Comparison of ENCODE assay signal across 1 cellular context in the genomic region with DNA sequence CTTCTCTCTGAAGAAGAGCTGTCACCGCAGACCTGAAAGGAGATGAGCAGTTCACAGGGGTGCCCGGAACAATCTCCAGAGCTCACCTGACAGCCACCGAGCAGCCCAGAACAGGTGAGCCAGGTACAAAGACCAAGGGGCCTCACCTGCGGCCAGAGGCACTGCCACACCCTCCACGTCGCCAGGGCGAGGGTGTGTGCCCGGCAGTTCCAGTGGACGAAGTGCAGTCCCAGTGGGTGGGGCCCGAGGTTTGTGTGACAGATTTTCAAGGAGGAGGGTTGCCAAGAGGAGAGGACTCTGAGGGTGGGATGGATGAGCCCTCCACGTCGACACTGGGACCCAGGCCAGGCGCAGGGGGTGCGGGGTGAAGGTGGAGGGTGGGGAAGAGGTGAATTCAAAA.
TF ChIP-seq lines count a peak whose summit lies in the region.

No MANE protein-coding gene starts in this region.

TF ChIP-seq in GM23338, 12 proteins besides CTCF, POLR2A, EP300 and RAD21 (continued from another document):
- TF ChIP-seq, protein P1, sequence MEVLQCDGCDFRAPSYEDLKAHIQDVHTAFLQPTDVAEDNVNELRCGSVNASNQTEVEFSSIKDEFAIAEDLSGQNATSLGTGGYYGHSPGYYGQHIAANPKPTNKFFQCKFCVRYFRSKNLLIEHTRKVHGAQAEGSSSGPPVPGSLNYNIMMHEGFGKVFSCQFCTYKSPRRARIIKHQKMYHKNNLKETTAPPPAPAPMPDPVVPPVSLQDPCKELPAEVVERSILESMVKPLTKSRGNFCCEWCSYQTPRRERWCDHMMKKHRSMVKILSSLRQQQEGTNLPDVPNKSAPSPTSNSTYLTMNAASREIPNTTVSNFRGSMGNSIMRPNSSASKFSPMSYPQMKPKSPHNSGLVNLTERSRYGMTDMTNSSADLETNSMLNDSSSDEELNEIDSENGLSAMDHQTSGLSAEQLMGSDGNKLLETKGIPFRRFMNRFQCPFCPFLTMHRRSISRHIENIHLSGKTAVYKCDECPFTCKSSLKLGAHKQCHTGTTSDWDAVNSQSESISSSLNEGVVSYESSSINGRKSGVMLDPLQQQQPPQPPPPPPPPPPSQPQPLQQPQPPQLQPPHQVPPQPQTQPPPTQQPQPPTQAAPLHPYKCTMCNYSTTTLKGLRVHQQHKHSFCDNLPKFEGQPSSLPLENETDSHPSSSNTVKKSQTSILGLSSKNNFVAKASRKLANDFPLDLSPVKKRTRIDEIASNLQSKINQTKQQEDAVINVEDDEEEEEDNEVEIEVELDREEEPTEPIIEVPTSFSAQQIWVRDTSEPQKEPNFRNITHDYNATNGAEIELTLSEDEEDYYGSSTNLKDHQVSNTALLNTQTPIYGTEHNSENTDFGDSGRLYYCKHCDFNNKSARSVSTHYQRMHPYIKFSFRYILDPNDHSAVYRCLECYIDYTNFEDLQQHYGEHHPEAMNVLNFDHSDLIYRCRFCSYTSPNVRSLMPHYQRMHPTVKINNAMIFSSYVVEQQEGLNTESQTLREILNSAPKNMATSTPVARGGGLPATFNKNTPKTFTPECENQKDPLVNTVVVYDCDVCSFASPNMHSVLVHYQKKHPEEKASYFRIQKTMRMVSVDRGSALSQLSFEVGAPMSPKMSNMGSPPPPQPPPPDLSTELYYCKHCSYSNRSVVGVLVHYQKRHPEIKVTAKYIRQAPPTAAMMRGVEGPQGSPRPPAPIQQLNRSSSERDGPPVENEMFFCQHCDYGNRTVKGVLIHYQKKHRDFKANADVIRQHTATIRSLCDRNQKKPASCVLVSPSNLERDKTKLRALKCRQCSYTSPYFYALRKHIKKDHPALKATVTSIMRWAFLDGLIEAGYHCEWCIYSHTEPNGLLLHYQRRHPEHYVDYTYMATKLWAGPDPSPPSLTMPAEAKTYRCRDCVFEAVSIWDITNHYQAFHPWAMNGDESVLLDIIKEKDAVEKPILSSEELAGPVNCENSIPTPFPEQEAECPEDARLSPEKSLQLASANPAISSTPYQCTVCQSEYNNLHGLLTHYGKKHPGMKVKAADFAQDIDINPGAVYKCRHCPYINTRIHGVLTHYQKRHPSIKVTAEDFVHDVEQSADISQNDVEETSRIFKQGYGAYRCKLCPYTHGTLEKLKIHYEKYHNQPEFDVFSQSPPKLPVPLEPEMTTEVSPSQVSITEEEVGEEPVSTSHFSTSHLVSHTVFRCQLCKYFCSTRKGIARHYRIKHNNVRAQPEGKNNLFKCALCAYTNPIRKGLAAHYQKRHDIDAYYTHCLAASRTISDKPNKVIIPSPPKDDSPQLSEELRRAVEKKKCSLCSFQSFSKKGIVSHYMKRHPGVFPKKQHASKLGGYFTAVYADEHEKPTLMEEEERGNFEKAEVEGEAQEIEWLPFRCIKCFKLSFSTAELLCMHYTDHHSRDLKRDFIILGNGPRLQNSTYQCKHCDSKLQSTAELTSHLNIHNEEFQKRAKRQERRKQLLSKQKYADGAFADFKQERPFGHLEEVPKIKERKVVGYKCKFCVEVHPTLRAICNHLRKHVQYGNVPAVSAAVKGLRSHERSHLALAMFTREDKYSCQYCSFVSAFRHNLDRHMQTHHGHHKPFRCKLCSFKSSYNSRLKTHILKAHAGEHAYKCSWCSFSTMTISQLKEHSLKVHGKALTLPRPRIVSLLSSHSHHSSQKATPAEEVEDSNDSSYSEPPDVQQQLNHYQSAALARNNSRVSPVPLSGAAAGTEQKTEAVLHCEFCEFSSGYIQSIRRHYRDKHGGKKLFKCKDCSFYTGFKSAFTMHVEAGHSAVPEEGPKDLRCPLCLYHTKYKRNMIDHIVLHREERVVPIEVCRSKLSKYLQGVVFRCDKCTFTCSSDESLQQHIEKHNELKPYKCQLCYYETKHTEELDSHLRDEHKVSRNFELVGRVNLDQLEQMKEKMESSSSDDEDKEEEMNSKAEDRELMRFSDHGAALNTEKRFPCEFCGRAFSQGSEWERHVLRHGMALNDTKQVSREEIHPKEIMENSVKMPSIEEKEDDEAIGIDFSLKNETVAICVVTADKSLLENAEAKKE (CRISPR knock-in tag; IDR thresholded peaks at IDR 0.05): no peak
- TF ChIP-seq ZNF114 (CRISPR knock-in tag; IDR thresholded peaks at IDR 0.05): no peak
- TF ChIP-seq NANOG (IDR thresholded peaks at IDR 0.05; ENCODE audit: borderline replicate concordance): no peak
- TF ChIP-seq, protein P2, sequence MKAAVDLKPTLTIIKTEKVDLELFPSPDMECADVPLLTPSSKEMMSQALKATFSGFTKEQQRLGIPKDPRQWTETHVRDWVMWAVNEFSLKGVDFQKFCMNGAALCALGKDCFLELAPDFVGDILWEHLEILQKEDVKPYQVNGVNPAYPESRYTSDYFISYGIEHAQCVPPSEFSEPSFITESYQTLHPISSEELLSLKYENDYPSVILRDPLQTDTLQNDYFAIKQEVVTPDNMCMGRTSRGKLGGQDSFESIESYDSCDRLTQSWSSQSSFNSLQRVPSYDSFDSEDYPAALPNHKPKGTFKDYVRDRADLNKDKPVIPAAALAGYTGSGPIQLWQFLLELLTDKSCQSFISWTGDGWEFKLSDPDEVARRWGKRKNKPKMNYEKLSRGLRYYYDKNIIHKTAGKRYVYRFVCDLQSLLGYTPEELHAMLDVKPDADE (IDR thresholded peaks at IDR 0.05): no peak
- TF ChIP-seq CREB1 (CRISPR knock-in tag; IDR thresholded peaks at IDR 0.05; ENCODE audit: low read depth): no peak
- TF ChIP-seq JUNB (IDR thresholded peaks at IDR 0.05; ENCODE audit: unreplicated experiment): no peak
- TF ChIP-seq EZH2 (IDR thresholded peaks at IDR 0.05; ENCODE audit: low read depth, unreplicated experiment): no peak
- TF ChIP-seq POLR2AphosphoS5 (IDR thresholded peaks at IDR 0.05; ENCODE audit: low read depth): no peak
